Comparison of ENCODE assay signal across 16 cellular contexts in genomic region chrX:7117587-7117986, GRCh38. TPM values are rescaled to one million over a fixed set of nuclear protein-coding genes. Genes with fewer than 3 reads are reported as not detected.
A peak's percentile ranks its signal among the peaks of the same experiment; 100 is the strongest.
DNase-seq lines count a peak whose midpoint lies in the region; ATAC-seq and TF ChIP-seq lines count a peak whose summit lies in the region.
"Had no signal": no experiment of that assay in that cellular context is flagged by ENCODE, and none has a peak within 500 bp of the region (broad histone marks: within the 10 kb centered on the region; RNA-seq: fewer than 3 reads in every experiment).

No MANE protein-coding gene starts in this region.

- no peak overlapping the region for H3K4me3 ChIP-seq in H7 (ENCODE audit: insufficient read depth, low read depth, low read length)
- no peak overlapping the region for H3K4me3 ChIP-seq in iPS-20b (ENCODE audit: low read length)
- H3K4me3 ChIP-seq in coronary artery: no peak overlapping the region
- H3K4me3 ChIP-seq: heart left ventricle, left ventricle myocardium inferior, testis had no signal

- no peaks in the 10 kb centered on the region for H3K9me3 ChIP-seq in iPS-20b (ENCODE audit: insufficient read depth, low read depth, low read length)
- H3K9me3 ChIP-seq: heart left ventricle, left ventricle myocardium inferior, testis had no signal

- TF ChIP-seq CTCF in GM13977 (IDR thresholded peaks at IDR 0.05; ENCODE audit: extremely low read depth, insufficient read depth, missing control alignments) (no peak), coronary artery (IDR thresholded peaks at IDR 0.05) (no peak)

- ATAC-seq in GM18873 (IDR thresholded peaks at IDR 0.05; ENCODE audit: low FRiP score, unreplicated experiment) (peak; percentile 25), HG03558 (IDR thresholded peaks at IDR 0.05; ENCODE audit: extremely low read depth, unreplicated experiment) (peak; percentile 24)
- ATAC-seq: heart left ventricle had no signal

- in situ Hi-C loops in GM13977 (cut with MboI; ENCODE audit: low pct_unique_long_range_greater_than_20kb, low sequenced_read_pairs, unreplicated experiment): loop anchor here (25.0 kb wide), 1 partner anchor 820 kb away; the partner anchor contains the start of gene PNPLA4

- H3K27ac ChIP-seq in iPS-20b (ENCODE audit: low read length) (no peak overlapping the region), coronary artery (no peak overlapping the region)
- H3K27ac ChIP-seq: heart left ventricle, left ventricle myocardium inferior, testis had no signal

- peak; percentile 66 for DNase-seq in H7
- DNase-seq in GM13977 (ENCODE audit: low spot score): no peak
- no peak for DNase-seq in coronary artery (ENCODE audit: low spot score)
- DNase-seq in NCI-H1694 (lab: John Stamatoyannopoulos, UW): no peak
- DNase-seq in NCI-H345 treated with DMSO at 0.1 percent for 48 hours (lab: John Stamatoyannopoulos, UW; ENCODE audit: unreplicated experiment): no peak
- DNase-seq: activated CD4-positive, alpha-beta T cell treated with anti-CD3 and anti-CD28 coated beads, Interleukin-2, amount 50 U/mL, for 4 hours; CD4-positive, CD25-positive, alpha-beta regulatory T cell; heart left ventricle; left ventricle myocardium inferior; NCI-H2171 treated with DMSO at 0.1 percent for 48 hours; OCI-M1; T-helper 1 cell; testis had no signal

- H3K9ac ChIP-seq in iPS-20b (ENCODE audit: low read depth, low read length): peak overlapping the region; percentile 11; the same call in 1 of the 2 replicates

- peaks cover 7% of the 10 kb centered on the region; the same call in 1 of the 2 replicates for H3K4me1 ChIP-seq in iPS-20b (ENCODE audit: insufficient read depth, low read length)
- H3K4me1 ChIP-seq: testis had no signal

- no peaks in the 10 kb centered on the region for H3K27me3 ChIP-seq in H7 (ENCODE audit: control insufficient read depth, insufficient read depth, low read length)
- H3K27me3 ChIP-seq in iPS-20b (ENCODE audit: insufficient read depth, low read length): no peaks in the 10 kb centered on the region
- H3K27me3 ChIP-seq: heart left ventricle, testis had no signal

- H3K36me3 ChIP-seq in H7 (replicated peaks; ENCODE audit: control insufficient read depth, insufficient read depth, low read length) (no peaks in the 10 kb centered on the region), iPS-20b (ENCODE audit: insufficient read depth, low read depth, low read length) (no peaks in the 10 kb centered on the region)
- H3K36me3 ChIP-seq: heart left ventricle, left ventricle myocardium inferior had no signal

RNA-seq across cellular contexts. Expression of gene STS, which starts 29.9 kb away (rescaled TPM):
- 1.0 and 1.8 TPM in 2 replicates for total RNA-seq in H7 (2014; rRNA removed; shearing (Covaris generic))

RNA-seq across cellular contexts. Expression of gene PUDP, which starts 30.4 kb away (rescaled TPM):
- 30.5 and 32.4 TPM in 2 replicates for total RNA-seq in H7 (2014; rRNA removed; shearing (Covaris generic))
